ENCODE assay signal across 33 cellular contexts in genomic region chr1:152505083-152505482, GRCh38. TPM values are rescaled to one million over a fixed set of nuclear protein-coding genes. Genes with fewer than 3 reads are reported as not detected.
"Had no signal": no experiment of that assay in that cellular context is flagged by ENCODE, and none has a peak within 500 bp of the region (broad histone marks: within the 10 kb centered on the region; RNA-seq: fewer than 3 reads in every experiment).

No MANE protein-coding gene starts in this region.

- H3K4me3 ChIP-seq: ascending aorta, MG63, Peyer's patch had no signal

- H3K4me1 ChIP-seq: ascending aorta, Peyer's patch had no signal

- H3K27me3 ChIP-seq: ascending aorta, MG63, Peyer's patch had no signal

- H3K27ac ChIP-seq: ascending aorta, Peyer's patch, WERI-Rb-1 had no signal

- H3K9me3 ChIP-seq: ascending aorta, MG63, Peyer's patch had no signal

- ATAC-seq: activated CD8-positive, alpha-beta T cell treated with anti-CD3 and anti-CD28 coated beads for 36 hours; activated T-cell treated with anti-CD3 and anti-CD28 coated beads, Interleukin-2, amount 50 U/mL, for 72 hours; activated T-helper 17 cell treated with anti-CD3 and anti-CD28 coated beads, Interleukin-2, amount 50 U/mL, for 72 hours had no signal

- DNase-seq: activated CD4-positive, alpha-beta T cell treated with anti-CD3 and anti-CD28 coated beads for 1 hour; activated CD4-positive, alpha-beta T cell treated with anti-CD3 and anti-CD28 coated beads for 48 hours; activated CD4-positive, CD25-positive, alpha-beta regulatory T cell; activated CD8-positive, alpha-beta T cell treated with anti-CD3 and anti-CD28 coated beads for 36 hours; activated gamma-delta T cell; activated naive CD4-positive, alpha-beta T cell treated with Interleukin-2 at 50 U/mL for 16 hours; activated naive CD8-positive, alpha-beta T cell treated with anti-CD3 and anti-CD28 coated beads, Interleukin-2, amount 10 ng/mL, durations not matched to agents 7 days and 5 days; activated T-cell treated with anti-CD3 and anti-CD28 coated beads, Interleukin-2, amount 50 U/mL, for 1 hour; activated T-cell treated with anti-CD3 and anti-CD28 coated beads, Interleukin-2, amount 50 U/mL, for 72 hours; amygdala; caudate nucleus; Karpas-422; MG63; NCI-H1048; NCI-H1105 treated with DMSO at 0.1 percent for 48 hours; NCI-H1436; NCI-H1694; NCI-H1930; NCI-H2081 treated with DMSO at 0.1 percent for 48 hours; NCI-H345; NCI-H524 treated with DMSO at 0.1 percent for 48 hours; Peyer's patch; Right ventricle myocardium superior; RPMI8226; T1000; WERI-Rb-1 had no signal

- H3K36me3 ChIP-seq: ascending aorta, MG63, Peyer's patch, WERI-Rb-1 had no signal

RNA-seq across cellular contexts. Expression of gene LCE5A, which starts 5.5 kb away (rescaled TPM):
- total RNA-seq: activated CD8-positive, alpha-beta memory T cell treated with anti-CD3 and anti-CD28 coated beads for 36 hours; activated CD8-positive, alpha-beta T cell treated with anti-CD3 and anti-CD28 coated beads for 36 hours; activated naive CD8-positive, alpha-beta T cell treated with anti-CD3 and anti-CD28 coated beads, Interleukin-2, amount 10 ng/mL, durations not matched to agents 7 days and 5 days; activated T-cell treated with anti-CD3 and anti-CD28 coated beads, Interleukin-2, amount 50 U/mL, for 72 hours; activated T-helper 17 cell treated with anti-CD3 and anti-CD28 coated beads, Interleukin-2, amount 50 U/mL, for 72 hours; ascending aorta; chondrocyte; NCI-H460; Peyer's patch; Right ventricle myocardium superior; T-helper 1 cell treated with Interleukin-12 subunit alpha and Interleukin-12 subunit beta and Interleukin-4 antibody, amounts not matched to agents 30 ng/mL and 1 ng/mL, for 36 hours; T-helper 2 cell treated with Interferon-gamma antibody and Interleukin-4, amounts not matched to agents 100 ng/mL and 5 ng/mL, for 36 hours had no signal

RNA-seq across cellular contexts. Expression of gene CRCT1, which starts 9.2 kb away (rescaled TPM):
- total RNA-seq: activated CD8-positive, alpha-beta memory T cell treated with anti-CD3 and anti-CD28 coated beads for 36 hours; activated CD8-positive, alpha-beta T cell treated with anti-CD3 and anti-CD28 coated beads for 36 hours; activated naive CD8-positive, alpha-beta T cell treated with anti-CD3 and anti-CD28 coated beads, Interleukin-2, amount 10 ng/mL, durations not matched to agents 7 days and 5 days; activated T-cell treated with anti-CD3 and anti-CD28 coated beads, Interleukin-2, amount 50 U/mL, for 72 hours; activated T-helper 17 cell treated with anti-CD3 and anti-CD28 coated beads, Interleukin-2, amount 50 U/mL, for 72 hours; ascending aorta; chondrocyte; NCI-H460; Peyer's patch; Right ventricle myocardium superior; T-helper 1 cell treated with Interleukin-12 subunit alpha and Interleukin-12 subunit beta and Interleukin-4 antibody, amounts not matched to agents 30 ng/mL and 1 ng/mL, for 36 hours; T-helper 2 cell treated with Interferon-gamma antibody and Interleukin-4, amounts not matched to agents 100 ng/mL and 5 ng/mL, for 36 hours had no signal
